19 cellular contexts compared by ENCODE assay signal in genomic region chr10:129709627-129710509, GRCh38.
DNase-seq lines count a peak whose midpoint lies in the region; ATAC-seq, FAIRE-seq and TF ChIP-seq lines count a peak whose summit lies in the region.
"Had no signal": no experiment of that assay in that cellular context is flagged by ENCODE, and none has a peak within 500 bp of the region (broad histone marks: within the 10 kb centered on the region; RNA-seq: fewer than 3 reads in every experiment).

No MANE protein-coding gene starts in this region.

- TF ChIP-seq EP300 in HepG2 (IDR thresholded peaks at IDR 0.05; ENCODE audit: low read depth in 2 of 2, low read length in 2 of 2) = no peak
- TF ChIP-seq EP300 in HepG2 (CRISPR knock-in tag; IDR thresholded peaks at IDR 0.05; ENCODE audit: borderline replicate concordance) = no peak
- TF ChIP-seq EP300 in H1 (IDR thresholded peaks at IDR 0.05; ENCODE audit: borderline replicate concordance in 1 of 2, low read depth in 2 of 2, low read length in 2 of 2) = no peak

- in situ Hi-C loops in HepG2 (cut with HindIII; ENCODE audit: extremely low pct_ligation_motif_present, low pct_unique_long_range_greater_than_20kb) = no loop called here

- peaks cover 8% of the 10 kb centered on the region for H3F3A ChIP-seq in neural progenitor cell (ENCODE audit: low read depth)

- H4K20me1 ChIP-seq in HepG2 (ENCODE audit: insufficient read depth, low read length) = no peaks in the 10 kb centered on the region
- no peaks in the 10 kb centered on the region for H4K20me1 ChIP-seq in H1 (replicated peaks in 1 of 2; ENCODE audit: control insufficient read depth in 1 of 2, insufficient read depth in 2 of 2, low read length in 2 of 2)
- peaks cover 3% of the 10 kb centered on the region for H4K20me1 ChIP-seq in neural progenitor cell (ENCODE audit: low read depth)

- H3K4me2 ChIP-seq in HepG2 (ENCODE audit: low read depth, low read length) (no peak overlapping the region), H1 (ENCODE audit: insufficient read depth in 1 of 2, low read depth in 2 of 2, low read length in 2 of 2) (no peak overlapping the region), neural progenitor cell (peak overlapping the region; percentile 48)
- H3K4me2 ChIP-seq: BLaER1 had no signal

- no peak overlapping the region for H3K14ac ChIP-seq in H1 (ENCODE audit: insufficient read length)

- H3K23ac ChIP-seq in H1 (ENCODE audit: insufficient read length) = no peak overlapping the region

- no peaks in the 10 kb centered on the region for H3K79me1 ChIP-seq in H1 (ENCODE audit: low read depth, low read length)

- BruUV-seq in HepG2 (replicated peaks; lab: Mats Ljungman, UMichigan) (no TSS peak), Caco-2 (replicated peaks; lab: Mats Ljungman, UMichigan) (no TSS peak)

- 38% methylated on average over 16 of the region's 16 CpGs for WGBS in liver
- WGBS in HepG2 (ENCODE audit: low lambda C conversion rate) = 64% methylated on average over 6 of the region's 16 CpGs
- 88% methylated on average over 16 of the region's 16 CpGs; no CpG with 5 or more reads in 1 of the 2 experiments for WGBS in H1 (ENCODE audit: extremely low coverage in 1 of 2, insufficient coverage in 1 of 2, insufficient read length in 1 of 2, insufficient replicate concordance in 2 of 2, low coverage in 1 of 2, low lambda C conversion rate in 2 of 2, missing lambda C conversion rate in 1 of 2), 2 experiments

- DNase-seq in HepG2 (ENCODE audit: low spot score) (no peak), H1 (ENCODE audit: low read depth in 1 of 2, low spot score in 2 of 2) (peak in 1 of 2 experiments; percentile 43), neural progenitor cell (ENCODE audit: low spot score) (no peak), DMS114 treated with DMSO at 0.1 percent for 48 hours (lab: John Stamatoyannopoulos, UW; ENCODE audit: unreplicated experiment) (no peak), Caco-2 (no peak), amygdala (lab: John Stamatoyannopoulos, UW) (no peak)
- DNase-seq: CD8-positive, alpha-beta memory T cell; GDM1; GM23248; NCI-H1092 treated with DMSO at 0.1 percent for 48 hours; NCI-H1694; NCI-H2227 treated with DMSO at 0.1 percent for 48 hours; NCI-H524 had no signal

- H3K27ac ChIP-seq in liver (ENCODE audit: low read depth in 1 of 2, low read length in 2 of 2) (peak overlapping the region; percentile 80 to 81), HepG2 (ENCODE audit: extremely low read length, insufficient read depth, low read length) (no peak overlapping the region), H1 (ENCODE audit: low read depth, low read length) (no peak overlapping the region), neural progenitor cell (no peak overlapping the region)
- H3K27ac ChIP-seq: BLaER1, GM23248, SJSA1 had no signal

- 0 out of 2 replicates have a peak overlapping the region, but pooled peaks have one; percentile 86 for H2BK20ac ChIP-seq in H1 (ENCODE audit: low read length)

- no peak overlapping the region for H2BK15ac ChIP-seq in H1 (ENCODE audit: low read length)

- H3K27me3 Mint-ChIP-seq in neural progenitor cell (ENCODE audit: insufficient read depth, low read depth) = no peaks in the 10 kb centered on the region
- no peaks in the 10 kb centered on the region for H3K27me3 Mint-ChIP-seq in Caco-2 (ENCODE audit: insufficient read depth, unreplicated experiment)
- H3K27me3 Mint-ChIP-seq: CD8-positive, alpha-beta memory T cell had no signal

- TF ChIP-seq CTCF in liver (IDR thresholded peaks at IDR 0.05; ENCODE audit: low read depth, low read length, missing input control) (no peak), HepG2 (CRISPR knock-in tag; IDR thresholded peaks at IDR 0.05) (no peak), H1 (IDR thresholded peaks at IDR 0.05; ENCODE audit: control extremely low read depth in 1 of 3, insufficient read depth in 1 of 3, low read depth in 1 of 3, low read length in 3 of 3) (no peak), neural progenitor cell (IDR thresholded peaks at IDR 0.05) (no peak), Caco-2 (IDR thresholded peaks at IDR 0.05; ENCODE audit: insufficient read depth in 1 of 2, low read depth in 1 of 2, low read length in 1 of 2, severe bottlenecking in 1 of 2, unreplicated experiment in 1 of 2) (no peak)

- H3K79me2 ChIP-seq in HepG2 (ENCODE audit: insufficient read depth, low read length) (no peaks in the 10 kb centered on the region), H1 (ENCODE audit: control insufficient read depth in 1 of 2, insufficient read depth in 2 of 2, low read length in 2 of 2) (no peaks in the 10 kb centered on the region), neural progenitor cell (ENCODE audit: low read depth) (no peaks in the 10 kb centered on the region)

- H3K9ac ChIP-seq in liver (ENCODE audit: low read depth in 1 of 2, low read length in 2 of 2) (no peak overlapping the region), HepG2 (ENCODE audit: insufficient read depth, low read depth, low read length) (no peak overlapping the region), H1 (replicated peaks in 1 of 4; ENCODE audit: extremely low read depth in 1 of 4, low read depth in 3 of 4, low read length in 3 of 4) (no peak overlapping the region), neural progenitor cell (no peak overlapping the region)
- H3K9ac ChIP-seq: BLaER1, GM23248 had no signal

- H3K4me3 ChIP-seq in liver (ENCODE audit: low read depth in 1 of 3, low read length in 3 of 3) = peak overlapping the region in 1 of 3 donors; percentile 13
- no peak overlapping the region for H3K4me3 ChIP-seq in HepG2 (replicated peaks in 1 of 3; ENCODE audit: insufficient read depth in 1 of 3, low read depth in 2 of 3, low read length in 3 of 3)
- no peak overlapping the region for H3K4me3 ChIP-seq in H1 (ENCODE audit: extremely low read depth in 1 of 4, insufficient read depth in 2 of 4, low read depth in 3 of 4, low read length in 4 of 4)
- H3K4me3 ChIP-seq in neural progenitor cell = no peak overlapping the region
- no peak overlapping the region for H3K4me3 ChIP-seq in Caco-2 (ENCODE audit: low read depth, low read length)
- H3K4me3 ChIP-seq: BLaER1, GM23248, K562, SJSA1 had no signal

- POLR2A ChIA-PET in HepG2 (lab: Yijun Ruan, JAX) = no interaction called here
- POLR2A ChIA-PET in H1 (lab: Charles Lee; ENCODE audit: partially characterized antibody) = interaction anchor here (1.0 kb wide), 1 partner anchor 21 kb away, joined by 3 read pairs; no protein-coding TSS in a partner anchor
- POLR2A ChIA-PET in Caco-2 (lab: Charles Lee) = no interaction called here

- no peaks in the 10 kb centered on the region for H3K9me3 ChIP-seq in liver (ENCODE audit: control insufficient read depth in 4 of 4, low read length in 3 of 4)
- H3K9me3 ChIP-seq in HepG2 (ENCODE audit: low read length) = no peaks in the 10 kb centered on the region
- H3K9me3 ChIP-seq in H1 (ENCODE audit: insufficient read depth in 2 of 2, low read depth in 1 of 2, low read length in 1 of 2) = no peaks in the 10 kb centered on the region
- H3K9me3 ChIP-seq in neural progenitor cell (ENCODE audit: low read depth) = no peaks in the 10 kb centered on the region
- H3K9me3 ChIP-seq in Caco-2 = no peaks in the 10 kb centered on the region
- H3K9me3 ChIP-seq: BLaER1 had no signal

- no peak overlapping the region; the same call in 1 of the 2 replicates for H3K18ac ChIP-seq in H1 (ENCODE audit: extremely low read depth, low read length)

- H3K9me3 Mint-ChIP-seq in neural progenitor cell (no peaks in the 10 kb centered on the region), Caco-2 (ENCODE audit: unreplicated experiment) (no peaks in the 10 kb centered on the region)

- peak overlapping the region; percentile 48 for H4K91ac ChIP-seq in H1 (replicated peaks; ENCODE audit: insufficient read length, low read length)

- no peak overlapping the region for H2AFZ ChIP-seq in HepG2 (ENCODE audit: low read length)
- H2AFZ ChIP-seq in H1 (ENCODE audit: low read length) = no peak overlapping the region
- H2AFZ ChIP-seq in neural progenitor cell (replicated peaks) = no peak overlapping the region
- H2AFZ ChIP-seq: GM23248 had no signal

- H4K8ac ChIP-seq in H1 (ENCODE audit: extremely low read depth, insufficient read depth, low read length) = peak overlapping the region; percentile 14; the same call in 1 of the 2 replicates

- CTCF ChIA-PET in HepG2 (lab: Yijun Ruan, JAX; ENCODE audit: low intra/inter-chr PET ratio, low total read pairs) (no interaction called here), H1 (lab: Charles Lee; ENCODE audit: partially characterized antibody) (interaction anchor here (0.8 to 1.9 kb wide), 4 partner anchors 14 to 378 kb away, joined by 3 to 8 read pairs (median 3); no protein-coding TSS in a partner anchor), Caco-2 (lab: Charles Lee) (no interaction called here)

- FAIRE-seq in HepG2 (lab: Jason Lieb, UNC) (no peak), H1 (lab: Jason Lieb, UNC) (no peak)
- FAIRE-seq: GM19239, K562 had no signal

- H3K27ac Mint-ChIP-seq in neural progenitor cell (no peak overlapping the region), Caco-2 (ENCODE audit: unreplicated experiment) (no peak overlapping the region)
- H3K27ac Mint-ChIP-seq: CD8-positive, alpha-beta memory T cell had no signal

- H3K4me3 Mint-ChIP-seq in neural progenitor cell (no peak overlapping the region), Caco-2 (ENCODE audit: unreplicated experiment) (no peak overlapping the region)
- H3K4me3 Mint-ChIP-seq: CD8-positive, alpha-beta memory T cell had no signal

- H3K56ac ChIP-seq in H1 (replicated peaks; ENCODE audit: insufficient read length, low read depth, low read length) = no peak overlapping the region

- H3K36me3 Mint-ChIP-seq in neural progenitor cell = peaks cover 6% of the 10 kb centered on the region
- H3K36me3 Mint-ChIP-seq in Caco-2 (ENCODE audit: insufficient read depth, unreplicated experiment) = peaks cover 15% of the 10 kb centered on the region

- peak overlapping the region; percentile 80 for H2BK120ac ChIP-seq in H1 (replicated peaks; ENCODE audit: low read depth, low read length)

- H2BK12ac ChIP-seq in H1 (ENCODE audit: low read depth, low read length) = no peak overlapping the region

- intact Hi-C loops in HepG2 (cut with micrococcal nuclease; ENCODE audit: unreplicated experiment) = no loop called here
- intact Hi-C loops in Caco-2 (cut with micrococcal nuclease; ENCODE audit: unreplicated experiment) = no loop called here

- no peak overlapping the region for H4K5ac ChIP-seq in H1 (ENCODE audit: insufficient read length, low read depth, low read length)

- H3K4me1 ChIP-seq in liver (ENCODE audit: control insufficient read depth in 4 of 4, insufficient read depth in 4 of 4, low read length in 3 of 4) (peaks cover 16 to 67% (median 57%) of the 10 kb centered on the region in 4 donors), HepG2 (ENCODE audit: insufficient read depth, low read length) (no peaks in the 10 kb centered on the region), H1 (replicated peaks in 1 of 4; ENCODE audit: control insufficient read depth in 3 of 4, insufficient read depth in 4 of 4, low read length in 3 of 4) (peaks cover 0 to 10% (median under 1%) of the 10 kb centered on the region in 4 experiments; a peak in 4 of 7 replicates), neural progenitor cell (peaks cover 24% of the 10 kb centered on the region), Caco-2 (no peaks in the 10 kb centered on the region)
- H3K4me1 ChIP-seq: SJSA1 had no signal

- no peaks in the 10 kb centered on the region for H3K27me3 ChIP-seq in liver (ENCODE audit: control insufficient read depth in 4 of 4, insufficient read depth in 4 of 4, low read length in 3 of 4)
- H3K27me3 ChIP-seq in HepG2 (ENCODE audit: control insufficient read depth in 1 of 2, insufficient read depth in 2 of 2, low read length in 2 of 2) = no peaks in the 10 kb centered on the region
- no peaks in the 10 kb centered on the region for H3K27me3 ChIP-seq in H1 (replicated peaks in 1 of 4; ENCODE audit: control insufficient read depth in 3 of 4, extremely low read depth in 1 of 4, insufficient read depth in 3 of 4, low read length in 3 of 4)
- H3K27me3 ChIP-seq in neural progenitor cell = no peaks in the 10 kb centered on the region
- no peaks in the 10 kb centered on the region for H3K27me3 ChIP-seq in Caco-2 (replicated peaks; ENCODE audit: control insufficient read depth, insufficient read depth, low read length)
- H3K27me3 ChIP-seq: BLaER1, SJSA1 had no signal

- TF ChIP-seq POLR2A in HepG2 (IDR thresholded peaks at IDR 0.05; ENCODE audit: insufficient read depth in 1 of 2, low read depth in 2 of 2, low read length in 2 of 2) (no peak), H1 (IDR thresholded peaks at IDR 0.05; ENCODE audit: control extremely low read depth in 1 of 2, low read depth in 2 of 2, low read length in 2 of 2) (no peak)

- peaks cover 21% of the 10 kb centered on the region for H3K4me1 Mint-ChIP-seq in neural progenitor cell
- H3K4me1 Mint-ChIP-seq in Caco-2 (ENCODE audit: low read depth, unreplicated experiment) = no peaks in the 10 kb centered on the region
- H3K4me1 Mint-ChIP-seq: CD8-positive, alpha-beta memory T cell had no signal

- TF ChIP-seq RAD21 in liver (IDR thresholded peaks at IDR 0.05) (no peak), HepG2 (CRISPR knock-in tag; IDR thresholded peaks at IDR 0.05) (no peak), H1 (IDR thresholded peaks at IDR 0.05 in 1 of 2, conservative IDR thresholded peaks at IDR 0.05 in 1 of 2; ENCODE audit: low read depth in 2 of 2, low read length in 2 of 2) (no peak)

- H3K36me3 ChIP-seq in liver (ENCODE audit: control insufficient read depth in 4 of 4, insufficient read depth in 3 of 4, low read depth in 1 of 4, low read length in 3 of 4) = no peaks in the 10 kb centered on the region
- H3K36me3 ChIP-seq in HepG2 (replicated peaks in 1 of 2; ENCODE audit: control insufficient read depth in 1 of 2, insufficient read depth in 2 of 2, low read length in 2 of 2) = 0 out of 5 replicates have a peak, but pooled peaks cover 1 to 3% of the 10 kb centered on the region in 2 experiments
- no peaks in the 10 kb centered on the region for H3K36me3 ChIP-seq in H1 (ENCODE audit: control insufficient read depth in 2 of 4, insufficient read depth in 4 of 4, low read length in 3 of 4)
- H3K36me3 ChIP-seq in neural progenitor cell = no peaks in the 10 kb centered on the region
- peaks cover 2% of the 10 kb centered on the region; the same call in 1 of the 2 replicates for H3K36me3 ChIP-seq in Caco-2 (ENCODE audit: control insufficient read depth, insufficient read depth, low read length)
- H3K36me3 ChIP-seq: SJSA1 had no signal

- no peak; the same call in 2 of the 3 replicates for ATAC-seq in HepG2
- ATAC-seq: HCT116, K562 had no signal

- peak overlapping the region; percentile 83 for H3K4ac ChIP-seq in H1 (replicated peaks; ENCODE audit: insufficient read length, low read depth, low read length)

- no peak overlapping the region for H2AK5ac ChIP-seq in H1 (ENCODE audit: low read depth, low read length)

- peak overlapping the region; percentile 44; the same call in 1 of the 2 replicates for H2BK5ac ChIP-seq in H1 (ENCODE audit: low read depth, low read length)

- H3K23me2 ChIP-seq in H1 (ENCODE audit: low read depth, low read length) = no peaks in the 10 kb centered on the region

Comparison
In these comparisons a context has a peak if more than half of its experiments do, and no peak if none do; other contexts are left out.
1. H3K27ac ChIP-seq: peak in liver (2 of 2); none in HepG2 (single experiment), H1 (single experiment) and neural progenitor cell (single experiment).